ENCODE assay signal across 8 cellular contexts in the genomic region with DNA sequence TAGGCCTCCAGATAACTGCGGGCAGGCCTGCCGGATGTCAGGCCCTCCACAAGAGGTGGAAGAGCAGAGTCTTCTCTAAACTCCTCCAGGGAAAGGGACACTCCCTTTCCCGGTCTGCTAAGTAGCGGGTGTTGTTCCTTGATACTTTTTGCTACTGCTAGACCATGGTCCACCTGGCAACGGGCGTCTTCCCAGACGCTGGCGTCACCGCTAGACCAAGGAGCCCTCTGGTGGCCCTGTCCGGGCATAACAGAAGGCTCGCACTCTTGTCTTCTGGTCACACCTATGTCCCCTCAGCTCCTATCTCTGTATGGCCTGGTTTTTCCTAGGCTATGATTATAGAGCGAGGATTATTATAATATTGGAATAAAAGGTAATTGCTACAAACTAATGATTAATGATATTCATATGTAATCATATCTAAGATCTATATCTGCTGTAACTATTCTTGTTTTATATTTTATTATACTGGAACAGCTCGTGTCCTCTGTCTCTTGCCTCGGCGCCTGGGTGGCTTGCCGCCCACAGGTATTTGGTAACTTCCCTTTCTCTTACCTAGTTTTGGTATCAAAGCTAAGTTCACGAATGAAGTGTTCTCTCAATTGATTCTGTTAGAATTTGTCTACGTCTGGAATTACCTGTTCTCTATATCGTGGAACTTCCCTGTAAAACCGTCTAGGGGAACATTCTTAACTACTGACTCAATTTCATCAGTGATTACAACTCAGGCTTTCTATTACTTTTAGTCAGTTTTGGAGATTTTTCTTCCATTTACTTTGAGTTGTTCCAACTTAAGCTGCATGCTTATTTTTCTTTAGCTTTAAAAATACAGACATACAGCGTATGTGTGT. TPM values are rescaled to one million over a fixed set of nuclear protein-coding genes. Genes with fewer than 3 reads are reported as not detected.
A peak's percentile ranks its signal among the peaks of the same experiment; 100 is the strongest.
DNase-seq lines count a peak whose midpoint lies in the region; ATAC-seq, FAIRE-seq and TF ChIP-seq lines count a peak whose summit lies in the region.
"Not testable (repeated sequence)": the region's sequence is repeated elsewhere in the genome, so short reads cannot be mapped to it uniquely, and the experiment has no call there.

No MANE protein-coding gene starts in this region.

- TF ChIP-seq EP300 in neural cell (conservative IDR thresholded peaks at IDR 0.05; ENCODE audit: poor library complexity, severe bottlenecking); transverse colon (IDR thresholded peaks at IDR 0.05; ENCODE audit: low read depth): not testable (repeated sequence)

- not testable (repeated sequence) for H3K4me3 Mint-ChIP-seq in Caco-2 (ENCODE audit: unreplicated experiment); activated B cell treated with CpG ODN at 0.5 μM for 24 hours

- DNase-seq in Caco-2 = peak in 1 of 2 experiments; percentile 45
- DNase-seq in HFF-Myc (ENCODE audit: extremely low read depth, low read depth); bronchial epithelial cell (ENCODE audit: low read depth): not testable (repeated sequence)
- DNase-seq in NCI-H82 (lab: John Stamatoyannopoulos, UW) = peak; percentile 54
- DNase-seq in activated B cell treated with CpG ODN at 0.5 μM for 24 hours = peak; percentile 16
- peak in 1 of 5 donors; percentile 62 for DNase-seq in heart left ventricle
- DNase-seq in transverse colon = peak; percentile 66

- not testable (repeated sequence) for H3K27me3 ChIP-seq in Caco-2 (replicated peaks; ENCODE audit: control insufficient read depth, insufficient read depth, low read length); bronchial epithelial cell (ENCODE audit: control insufficient read depth, insufficient read depth, low read length); heart left ventricle; neural cell (ENCODE audit: insufficient read depth, low read depth, low read length); transverse colon

- H3K36me3 ChIP-seq in Caco-2 (ENCODE audit: control insufficient read depth, insufficient read depth, low read length) (peaks cover 13% of the 10 kb centered on the region), bronchial epithelial cell (ENCODE audit: control insufficient read depth, insufficient read depth, low read length) (peaks cover 22% of the 10 kb centered on the region), heart left ventricle (peaks cover 0 to 51% (median 45%) of the 10 kb centered on the region in 9 donors), transverse colon (peaks cover 0 to 38% (median 20%) of the 10 kb centered on the region in 4 donors)
- not testable (repeated sequence) for H3K36me3 ChIP-seq in neural cell (ENCODE audit: insufficient read depth, low read length)

- H3K9me3 ChIP-seq in Caco-2; heart left ventricle; neural cell (ENCODE audit: low read length); transverse colon: not testable (repeated sequence)

- not testable (repeated sequence) for TF ChIP-seq POLR2A in heart left ventricle (IDR thresholded peaks at IDR 0.05); transverse colon (IDR thresholded peaks at IDR 0.05)

- not testable (repeated sequence) for H3K4me3 ChIP-seq in Caco-2 (ENCODE audit: low read depth, low read length); HFF-Myc (replicated peaks; ENCODE audit: low read depth, low read length); bronchial epithelial cell (ENCODE audit: low read depth, low read length); heart left ventricle; neural cell (ENCODE audit: low read length); transverse colon

- H3K27ac ChIP-seq in heart left ventricle; neural cell (ENCODE audit: low read length); transverse colon: not testable (repeated sequence)

- TF ChIP-seq CTCF in Caco-2 (IDR thresholded peaks at IDR 0.05; ENCODE audit: insufficient read depth in 1 of 2, low read depth in 1 of 2, low read length in 1 of 2, severe bottlenecking in 1 of 2, unreplicated experiment in 1 of 2) = peak; percentile 30 to 44
- TF ChIP-seq CTCF in HFF-Myc (IDR thresholded peaks at IDR 0.05; ENCODE audit: low read depth, low read length, missing control alignments) = peak; percentile 57
- not testable (repeated sequence) for TF ChIP-seq CTCF in activated B cell treated with CpG ODN at 0.5 μM for 24 hours (IDR thresholded peaks at IDR 0.05)
- peak; percentile 55 for TF ChIP-seq CTCF in bronchial epithelial cell (IDR thresholded peaks at IDR 0.05; ENCODE audit: insufficient read depth, low read length, severe bottlenecking)
- peak; percentile 39 to 67 (median 56) for TF ChIP-seq CTCF in heart left ventricle (IDR thresholded peaks at IDR 0.05)
- TF ChIP-seq CTCF in neural cell (IDR thresholded peaks at IDR 0.05; ENCODE audit: poor library complexity, severe bottlenecking) = peak; percentile 30
- peak; percentile 52 to 87 (median 64) for TF ChIP-seq CTCF in transverse colon (IDR thresholded peaks at IDR 0.05)

- not testable (repeated sequence) for H4K20me1 ChIP-seq in neural cell (ENCODE audit: insufficient read depth)

- BruUV-seq in Caco-2 (replicated peaks; lab: Mats Ljungman, UMichigan) = not testable (repeated sequence)

- not testable (repeated sequence) for H3K4me1 ChIP-seq in Caco-2, heart left ventricle
- peaks cover 11 to 17% (median 15%) of the 10 kb centered on the region in 4 donors for H3K4me1 ChIP-seq in transverse colon

- H3K4me2 ChIP-seq in neural cell (ENCODE audit: low read length) = not testable (repeated sequence)

- WGBS in heart left ventricle, 4 donors = 56 to 59% (median 57%) methylated on average over 20 to 21 of the region's 21 CpGs
- 48 to 74% methylated on average over 10 to 21 of the region's 21 CpGs for whole genome bisulfite sequencing in transverse colon (ENCODE audit: low coverage in 1 of 2), 2 donors

- not testable (repeated sequence) for TF ChIP-seq RAD21 in neural cell (conservative IDR thresholded peaks at IDR 0.05)

- not testable (repeated sequence) for H3K4me1 Mint-ChIP-seq in Caco-2 (ENCODE audit: low read depth, unreplicated experiment)
- peaks cover 12% of the 10 kb centered on the region for H3K4me1 Mint-ChIP-seq in activated B cell treated with CpG ODN at 0.5 μM for 24 hours

- H3K27ac Mint-ChIP-seq in Caco-2 (ENCODE audit: unreplicated experiment); activated B cell treated with CpG ODN at 0.5 μM for 24 hours: not testable (repeated sequence)

- intact Hi-C loops in Caco-2 (cut with micrococcal nuclease; ENCODE audit: unreplicated experiment) (loop anchor here (1.0 kb wide), 1 partner anchor 143 kb away; no protein-coding TSS in a partner anchor), activated B cell treated with CpG ODN at 0.5 μM for 24 hours (cut with micrococcal nuclease) (loop anchor here (10.0 kb wide), 1 partner anchor 735 kb away; a partner anchor contains a TSS), heart left ventricle (cut with DNase I) (loop anchor here in 9 of 10 donors (1.0 to 10.0 kb wide), 6 partner anchors 52 to 145 kb away; a partner anchor contains a TSS), transverse colon (cut with DNase I; ENCODE audit: low total_unique reads) (loop anchor here (1.0 kb wide), 1 partner anchor 27 kb away; no protein-coding TSS in a partner anchor)

- POLR2A ChIA-PET in Caco-2 (lab: Charles Lee) = not testable (repeated sequence)
- POLR2A ChIA-PET in activated B cell treated with CpG ODN at 0.5 μM for 24 hours (lab: Charles Lee) = interaction anchor here (2.0 kb wide), 1 partner anchor 18 kb away, joined by 5 read pairs; a partner anchor contains a TSS

- CTCF ChIA-PET in Caco-2 (lab: Charles Lee) = interaction anchor here (0.5 to 2.7 kb wide), 3 partner anchors 141 to 224 kb away, joined by 8 to 31 read pairs (median 17); no protein-coding TSS in a partner anchor
- CTCF ChIA-PET in activated B cell treated with CpG ODN at 0.5 μM for 24 hours (lab: Charles Lee) = interaction anchor here (0.7 to 2.2 kb wide), 3 partner anchors 22 to 157 kb away, joined by 3 to 13 read pairs (median 3); no protein-coding TSS in a partner anchor

- H3K36me3 Mint-ChIP-seq in Caco-2 (ENCODE audit: insufficient read depth, unreplicated experiment) (peaks cover 58% of the 10 kb centered on the region), activated B cell treated with CpG ODN at 0.5 μM for 24 hours (ENCODE audit: low read depth) (peaks cover 62% of the 10 kb centered on the region)

- H3F3A ChIP-seq in neural cell (ENCODE audit: insufficient read depth, low read length, poor library complexity, severe bottlenecking) = not testable (repeated sequence)

- not testable (repeated sequence) for H3K9me2 ChIP-seq in neural cell (ENCODE audit: insufficient read depth, low read length)

- not testable (repeated sequence) for H3K9me3 Mint-ChIP-seq in Caco-2 (ENCODE audit: unreplicated experiment); activated B cell treated with CpG ODN at 0.5 μM for 24 hours

- not testable (repeated sequence) for H3K27me3 Mint-ChIP-seq in Caco-2 (ENCODE audit: insufficient read depth, unreplicated experiment); activated B cell treated with CpG ODN at 0.5 μM for 24 hours

- in situ Hi-C loops in transverse colon (cut with MboI; ENCODE audit: low pct_ligation_motif_present in 1 of 4, low pct_unique_long_range_greater_than_20kb in 1 of 4, low sequenced_read_pairs in 3 of 4) = loop anchor here in 3 of 4 donors (10.0 to 25.0 kb wide), 2 partner anchors 145 to 292 kb away; a partner anchor contains a TSS

- not testable (repeated sequence) for H3K79me2 ChIP-seq in neural cell (replicated peaks; ENCODE audit: insufficient read depth, low read length)

- not testable (repeated sequence) for ATAC-seq in activated B cell treated with CpG ODN at 0.5 μM for 24 hours (ENCODE audit: low read depth); heart left ventricle

- not testable (repeated sequence) for H2AFZ ChIP-seq in neural cell (ENCODE audit: low read depth, low read length)

- FAIRE-seq in bronchial epithelial cell (lab: Jason Lieb, UNC) = not testable (repeated sequence)

- H3K9ac ChIP-seq in neural cell (ENCODE audit: low read length) = not testable (repeated sequence)

RNA-seq across cellular contexts. Expression of a gene that starts 6.5 kb away (rescaled TPM):
- 31.6 and 32.4 TPM in 2 replicates for total RNA-seq in Caco-2 (2022)
- total RNA-seq in activated B cell treated with CpG ODN at 0.5 μM for 24 hours = 22.4 and 23.9 TPM in 2 replicates
- total RNA-seq in bronchial epithelial cell = 9.0 and 11.1 TPM in 2 replicates
- 10 to 100 TPM in 6 of 9 donors, 1 to 10 TPM in 3; 9.2 to 16.0 (median 11.1) TPM for total RNA-seq in heart left ventricle
- polyA plus RNA-seq in heart left ventricle = 10 to 100 TPM; 12.3 to 19.6 TPM
- polyA plus RNA-seq in neural cell = 20.7 and 21.8 TPM in 2 replicates
- polyA minus RNA-seq in neural cell = 28.9 and 31.9 TPM in 2 replicates
- total RNA-seq in transverse colon = 10 to 100 TPM; 18.1 to 61.3 (median 22.5) TPM

RNA-seq across cellular contexts. Expression of a gene that starts 18.4 kb away (rescaled TPM):
- total RNA-seq in Caco-2 (2022) (60.1 and 65.6 TPM in 2 replicates), activated B cell treated with CpG ODN at 0.5 μM for 24 hours (40.7 and 45.7 TPM in 2 replicates), bronchial epithelial cell (17.5 and 21.3 TPM in 2 replicates), heart left ventricle (10 to 100 TPM; 15.5 to 33.8 (median 19.5) TPM), transverse colon (10 to 100 TPM; 21.5 to 50.5 (median 25.4) TPM)
- polyA plus RNA-seq in heart left ventricle (10 to 100 TPM; 12.3 to 30.7 TPM), neural cell (57.5 and 62.5 TPM in 2 replicates)
- 25.3 and 32.6 TPM in 2 replicates for polyA minus RNA-seq in neural cell

RNA-seq across cellular contexts. Expression of a gene that starts 18.5 kb away (rescaled TPM):
- total RNA-seq in Caco-2 (2022) (1,995 and 2,182 TPM in 2 replicates), activated B cell treated with CpG ODN at 0.5 μM for 24 hours (3,786 and 4,134 TPM in 2 replicates), bronchial epithelial cell (2,200 and 3,023 TPM in 2 replicates), heart left ventricle (1,000 to 10,000 TPM in 4 of 9 donors, 100 to 1,000 TPM in 5; 845 to 1,270 (median 964) TPM), transverse colon (1,000 to 10,000 TPM in 2 of 4 donors, 100 to 1,000 TPM in 2; 725 to 1,490 (median 1,034) TPM)
- polyA plus RNA-seq in heart left ventricle (1,000 to 10,000 TPM; 1,266 to 2,727 TPM), neural cell (1,931 and 1,987 TPM in 2 replicates)
- polyA minus RNA-seq in neural cell = 671 and 691 TPM in 2 replicates

RNA-seq across cellular contexts. Expression of a gene that starts 26.8 kb away (rescaled TPM):
- total RNA-seq in Caco-2 (2022) (54.9 and 57.5 TPM in 2 replicates), activated B cell treated with CpG ODN at 0.5 μM for 24 hours (33.6 and 38.9 TPM in 2 replicates), bronchial epithelial cell (23.4 and 44.5 TPM in 2 replicates), heart left ventricle (10 to 100 TPM; 36.8 to 58.1 (median 50.9) TPM), transverse colon (10 to 100 TPM; 14.2 to 66.1 (median 50.2) TPM)
- polyA plus RNA-seq in heart left ventricle (100 to 1,000 TPM in 1 of 2 donors, 10 to 100 TPM in 1; 70.8 to 104 TPM), neural cell (32.3 and 37.8 TPM in 2 replicates)
- polyA minus RNA-seq in neural cell = 26.8 and 27.2 TPM in 2 replicates

RNA-seq across cellular contexts. Expression of a gene that starts 26.8 kb away (rescaled TPM):
- 32.3 and 34.4 TPM in 2 replicates for total RNA-seq in Caco-2 (2022)
- 17.3 and 17.8 TPM in 2 replicates for total RNA-seq in activated B cell treated with CpG ODN at 0.5 μM for 24 hours
- 46.6 and 51.3 TPM in 2 replicates for total RNA-seq in bronchial epithelial cell
- 10 to 100 TPM; 10.0 to 24.8 (median 13.6) TPM for total RNA-seq in heart left ventricle
- 10 to 100 TPM; 31.1 to 41.1 TPM for polyA plus RNA-seq in heart left ventricle
- polyA plus RNA-seq in neural cell = 36.4 and 40.6 TPM in 2 replicates
- 29.0 and 32.3 TPM in 2 replicates for polyA minus RNA-seq in neural cell
- 10 to 100 TPM in 3 of 4 donors, 1 to 10 TPM in 1; 3.7 to 21.4 (median 17.9) TPM for total RNA-seq in transverse colon
